Comparison of ENCODE assay signal across 1 cellular context in the genomic region with DNA sequence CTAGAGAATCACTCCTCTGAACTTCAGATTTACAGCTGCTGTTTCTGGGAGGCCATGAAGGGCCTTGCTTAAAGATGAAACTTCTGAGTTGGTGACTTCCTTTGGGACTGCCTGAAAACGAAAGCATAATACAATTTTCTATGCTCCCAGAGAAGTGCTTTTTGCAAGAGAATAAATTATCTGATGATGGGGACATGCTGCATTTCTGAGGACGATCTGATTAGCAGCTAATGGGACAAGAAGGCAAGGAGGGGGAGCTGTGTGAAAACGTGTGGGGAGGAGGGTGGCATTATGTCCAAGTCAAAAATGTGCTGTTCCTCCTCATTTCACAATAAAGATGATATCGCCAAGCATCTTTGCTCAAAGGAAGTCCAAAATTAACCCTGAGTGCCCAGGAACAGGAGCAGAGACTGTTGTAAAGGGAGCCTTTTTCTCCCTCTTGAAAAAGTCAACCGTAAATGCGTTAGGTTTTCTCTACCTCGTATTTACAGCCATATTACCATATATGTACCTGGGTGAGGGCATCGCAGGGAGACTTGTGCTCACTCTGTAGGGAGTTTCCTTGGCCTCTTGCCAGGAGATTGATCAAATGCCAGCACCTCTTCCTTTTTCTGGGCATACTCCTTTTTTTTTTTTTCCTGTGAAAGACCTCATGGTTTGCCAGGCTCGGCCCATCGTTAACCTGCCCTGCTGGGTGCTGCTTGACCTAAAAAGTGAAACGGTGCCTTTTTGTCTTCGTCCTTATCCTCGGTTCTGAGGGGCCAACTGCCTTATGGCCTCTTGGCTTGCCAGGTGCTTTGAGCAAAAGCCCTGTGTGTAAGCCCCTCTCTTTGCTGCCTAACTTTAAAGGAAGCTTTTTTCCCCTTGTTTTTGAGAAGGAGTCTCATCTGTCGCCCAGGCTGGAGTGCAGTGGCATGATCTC.
TF ChIP-seq lines count a peak whose summit lies in the region.

No MANE protein-coding gene starts in this region.

TF ChIP-seq in GM23338, 12 proteins besides CTCF, POLR2A, EP300 and RAD21 (continued from another document):
- TF ChIP-seq, protein P1, sequence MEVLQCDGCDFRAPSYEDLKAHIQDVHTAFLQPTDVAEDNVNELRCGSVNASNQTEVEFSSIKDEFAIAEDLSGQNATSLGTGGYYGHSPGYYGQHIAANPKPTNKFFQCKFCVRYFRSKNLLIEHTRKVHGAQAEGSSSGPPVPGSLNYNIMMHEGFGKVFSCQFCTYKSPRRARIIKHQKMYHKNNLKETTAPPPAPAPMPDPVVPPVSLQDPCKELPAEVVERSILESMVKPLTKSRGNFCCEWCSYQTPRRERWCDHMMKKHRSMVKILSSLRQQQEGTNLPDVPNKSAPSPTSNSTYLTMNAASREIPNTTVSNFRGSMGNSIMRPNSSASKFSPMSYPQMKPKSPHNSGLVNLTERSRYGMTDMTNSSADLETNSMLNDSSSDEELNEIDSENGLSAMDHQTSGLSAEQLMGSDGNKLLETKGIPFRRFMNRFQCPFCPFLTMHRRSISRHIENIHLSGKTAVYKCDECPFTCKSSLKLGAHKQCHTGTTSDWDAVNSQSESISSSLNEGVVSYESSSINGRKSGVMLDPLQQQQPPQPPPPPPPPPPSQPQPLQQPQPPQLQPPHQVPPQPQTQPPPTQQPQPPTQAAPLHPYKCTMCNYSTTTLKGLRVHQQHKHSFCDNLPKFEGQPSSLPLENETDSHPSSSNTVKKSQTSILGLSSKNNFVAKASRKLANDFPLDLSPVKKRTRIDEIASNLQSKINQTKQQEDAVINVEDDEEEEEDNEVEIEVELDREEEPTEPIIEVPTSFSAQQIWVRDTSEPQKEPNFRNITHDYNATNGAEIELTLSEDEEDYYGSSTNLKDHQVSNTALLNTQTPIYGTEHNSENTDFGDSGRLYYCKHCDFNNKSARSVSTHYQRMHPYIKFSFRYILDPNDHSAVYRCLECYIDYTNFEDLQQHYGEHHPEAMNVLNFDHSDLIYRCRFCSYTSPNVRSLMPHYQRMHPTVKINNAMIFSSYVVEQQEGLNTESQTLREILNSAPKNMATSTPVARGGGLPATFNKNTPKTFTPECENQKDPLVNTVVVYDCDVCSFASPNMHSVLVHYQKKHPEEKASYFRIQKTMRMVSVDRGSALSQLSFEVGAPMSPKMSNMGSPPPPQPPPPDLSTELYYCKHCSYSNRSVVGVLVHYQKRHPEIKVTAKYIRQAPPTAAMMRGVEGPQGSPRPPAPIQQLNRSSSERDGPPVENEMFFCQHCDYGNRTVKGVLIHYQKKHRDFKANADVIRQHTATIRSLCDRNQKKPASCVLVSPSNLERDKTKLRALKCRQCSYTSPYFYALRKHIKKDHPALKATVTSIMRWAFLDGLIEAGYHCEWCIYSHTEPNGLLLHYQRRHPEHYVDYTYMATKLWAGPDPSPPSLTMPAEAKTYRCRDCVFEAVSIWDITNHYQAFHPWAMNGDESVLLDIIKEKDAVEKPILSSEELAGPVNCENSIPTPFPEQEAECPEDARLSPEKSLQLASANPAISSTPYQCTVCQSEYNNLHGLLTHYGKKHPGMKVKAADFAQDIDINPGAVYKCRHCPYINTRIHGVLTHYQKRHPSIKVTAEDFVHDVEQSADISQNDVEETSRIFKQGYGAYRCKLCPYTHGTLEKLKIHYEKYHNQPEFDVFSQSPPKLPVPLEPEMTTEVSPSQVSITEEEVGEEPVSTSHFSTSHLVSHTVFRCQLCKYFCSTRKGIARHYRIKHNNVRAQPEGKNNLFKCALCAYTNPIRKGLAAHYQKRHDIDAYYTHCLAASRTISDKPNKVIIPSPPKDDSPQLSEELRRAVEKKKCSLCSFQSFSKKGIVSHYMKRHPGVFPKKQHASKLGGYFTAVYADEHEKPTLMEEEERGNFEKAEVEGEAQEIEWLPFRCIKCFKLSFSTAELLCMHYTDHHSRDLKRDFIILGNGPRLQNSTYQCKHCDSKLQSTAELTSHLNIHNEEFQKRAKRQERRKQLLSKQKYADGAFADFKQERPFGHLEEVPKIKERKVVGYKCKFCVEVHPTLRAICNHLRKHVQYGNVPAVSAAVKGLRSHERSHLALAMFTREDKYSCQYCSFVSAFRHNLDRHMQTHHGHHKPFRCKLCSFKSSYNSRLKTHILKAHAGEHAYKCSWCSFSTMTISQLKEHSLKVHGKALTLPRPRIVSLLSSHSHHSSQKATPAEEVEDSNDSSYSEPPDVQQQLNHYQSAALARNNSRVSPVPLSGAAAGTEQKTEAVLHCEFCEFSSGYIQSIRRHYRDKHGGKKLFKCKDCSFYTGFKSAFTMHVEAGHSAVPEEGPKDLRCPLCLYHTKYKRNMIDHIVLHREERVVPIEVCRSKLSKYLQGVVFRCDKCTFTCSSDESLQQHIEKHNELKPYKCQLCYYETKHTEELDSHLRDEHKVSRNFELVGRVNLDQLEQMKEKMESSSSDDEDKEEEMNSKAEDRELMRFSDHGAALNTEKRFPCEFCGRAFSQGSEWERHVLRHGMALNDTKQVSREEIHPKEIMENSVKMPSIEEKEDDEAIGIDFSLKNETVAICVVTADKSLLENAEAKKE (CRISPR knock-in tag; IDR thresholded peaks at IDR 0.05) = no peak
- TF ChIP-seq ZNF114 (CRISPR knock-in tag; IDR thresholded peaks at IDR 0.05) (no peak), JUNB (IDR thresholded peaks at IDR 0.05; ENCODE audit: unreplicated experiment) (no peak), CREB1 (CRISPR knock-in tag; IDR thresholded peaks at IDR 0.05; ENCODE audit: low read depth) (no peak)
